In the genomic region with DNA sequence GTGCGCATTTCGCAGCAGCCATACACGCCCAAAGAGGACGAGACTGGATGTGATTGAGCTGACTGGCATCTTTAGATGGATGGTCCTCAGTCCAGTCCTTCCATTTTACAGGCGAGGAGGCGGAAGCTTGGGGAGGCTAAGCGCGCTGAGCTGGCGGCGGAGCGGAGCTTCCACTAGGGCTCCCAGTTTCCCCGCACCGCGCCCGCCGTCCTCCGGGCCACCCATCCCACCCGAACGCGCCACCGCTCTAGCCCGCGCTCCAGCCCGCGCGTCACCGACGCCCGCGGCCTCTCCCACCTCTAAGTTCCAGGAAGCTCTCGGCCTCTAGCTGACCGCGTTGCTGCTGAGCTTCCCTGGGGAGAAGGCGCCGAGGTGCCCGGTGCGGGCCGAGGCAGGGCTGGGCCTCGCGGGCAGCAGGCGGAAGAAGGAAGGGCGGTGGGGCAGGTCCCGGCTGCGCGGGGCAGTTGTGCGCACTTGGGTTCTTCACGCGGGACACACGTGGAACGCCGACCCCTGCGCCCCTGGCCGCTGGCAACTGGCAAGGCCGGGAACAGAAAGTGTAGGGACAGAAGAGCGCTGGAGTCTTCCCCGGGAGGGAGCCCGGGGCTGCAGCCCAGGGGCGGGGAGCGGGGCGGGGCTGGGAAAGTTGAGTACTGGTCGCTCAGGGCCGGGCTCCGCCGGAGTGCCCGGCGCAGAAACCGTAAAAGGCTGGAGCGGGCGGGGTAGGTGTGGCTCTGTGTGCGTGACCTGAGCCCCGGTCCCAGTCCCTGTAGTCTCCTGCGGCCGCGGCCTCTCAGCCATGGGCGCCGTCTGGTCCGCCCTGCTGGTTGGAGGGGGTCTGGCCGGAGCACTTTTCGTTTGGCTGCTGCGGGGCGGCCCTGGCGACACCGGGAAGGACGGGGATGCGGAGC, we compare ENCODE assay signal across 8 cellular contexts. TPM values are rescaled to one million over a fixed set of nuclear protein-coding genes. Genes with fewer than 3 reads are reported as not detected.
A peak's percentile ranks its signal among the peaks of the same experiment; 100 is the strongest.
DNase-seq lines count a peak whose midpoint lies in the region; ATAC-seq and TF ChIP-seq lines count a peak whose summit lies in the region.

Gene STBD1, plus strand, starts transcription at position 763 of the 911 bp plus-strand sequence. Its CDS starts 37 bp downstream, at position 800.

- H3K4me3 Mint-ChIP-seq in CD4-positive, alpha-beta memory T cell = peak within 1 kb of the TSS; percentile 81 to 93 (median 86)
- H3K4me3 Mint-ChIP-seq in activated naive CD8-positive, alpha-beta T cell treated with anti-CD3 and anti-CD28 coated beads, Interleukin-2, amount 50 U/mL, for 24 hours = peak within 1 kb of the TSS; percentile 75

- TSS peak; percentile 73 for BruUV-seq in PC-9 (replicated peaks; lab: Mats Ljungman, UMichigan)

- H2BK5ac ChIP-seq in neuronal stem cell (ENCODE audit: low read length) = peak within 1 kb of the TSS; percentile 28

- no peaks in the 10 kb centered on the region for H3K79me2 ChIP-seq in PC-9 (ENCODE audit: low read depth)

- peaks cover 9% of the 10 kb centered on the region for H3F3A ChIP-seq in PC-9 (ENCODE audit: insufficient read depth, low read depth)

- peaks cover 39% of the 10 kb centered on the region for H3K4me1 ChIP-seq in CD4-positive, alpha-beta memory T cell (ENCODE audit: insufficient read depth, low read length)
- H3K4me1 ChIP-seq in HEK293 (ENCODE audit: control insufficient read depth, insufficient read depth, low read length) = no peaks in the 10 kb centered on the region
- H3K4me1 ChIP-seq in PC-9 (replicated peaks; ENCODE audit: insufficient read depth) = peaks cover 20% of the 10 kb centered on the region
- peaks cover 2% of the 10 kb centered on the region in 2 donors for H3K4me1 ChIP-seq in neuronal stem cell (ENCODE audit: control insufficient read depth in 2 of 2, insufficient read depth in 1 of 2, low read depth in 1 of 2, low read length in 2 of 2)

- no peaks in the 10 kb centered on the region for H3K27me3 Mint-ChIP-seq in CD4-positive, alpha-beta memory T cell
- H3K27me3 Mint-ChIP-seq in activated naive CD8-positive, alpha-beta T cell treated with anti-CD3 and anti-CD28 coated beads, Interleukin-2, amount 50 U/mL, for 24 hours = peaks cover 27% of the 10 kb centered on the region

- peak; percentile 31 for ATAC-seq in activated naive CD8-positive, alpha-beta T cell treated with anti-CD3 and anti-CD28 coated beads, Interleukin-2, amount 50 U/mL, for 24 hours
- ATAC-seq in Right ventricle myocardium inferior (peak; percentile 90), HG03571 (IDR thresholded peaks at IDR 0.05; ENCODE audit: unreplicated experiment) (no peak)

- H3K9me3 Mint-ChIP-seq in CD4-positive, alpha-beta memory T cell = no peaks in the 10 kb centered on the region
- no peaks in the 10 kb centered on the region for H3K9me3 Mint-ChIP-seq in activated naive CD8-positive, alpha-beta T cell treated with anti-CD3 and anti-CD28 coated beads, Interleukin-2, amount 50 U/mL, for 24 hours

- no CpG with 5 or more reads among the region's 85 CpGs for WGBS in neuronal stem cell (ENCODE audit: extremely low coverage in 2 of 2, insufficient read length in 2 of 2, insufficient replicate concordance in 1 of 2), 2 donors

- TF ChIP-seq CTCF in HEK293 (tag by site-specific recombination; IDR thresholded peaks at IDR 0.05) (peak; percentile 43), PC-9 (conservative IDR thresholded peaks at IDR 0.05) (no peak)

- peak within 1 kb of the TSS; percentile 34 for H3K27ac ChIP-seq in CD4-positive, alpha-beta memory T cell (ENCODE audit: low read depth, low read length)
- H3K27ac ChIP-seq in HEK293 (ENCODE audit: extremely low read depth, low read depth, low read length) (peak within 1 kb of the TSS; percentile 75; the same call in 1 of the 2 replicates), PC-9 (peak within 1 kb of the TSS; percentile 58), neuronal stem cell (replicated peaks; ENCODE audit: low read length) (peak within 1 kb of the TSS; percentile 31)

- intact Hi-C loops in CD4-positive, alpha-beta memory T cell (cut with micrococcal nuclease) = loop anchor here (2.0 to 10.0 kb wide), 4 partner anchors 55 to 851 kb away; partner anchors contain the start of genes CCNG2, FAM47E and SCARB2
- intact Hi-C loops in PC-9 (cut with micrococcal nuclease; ENCODE audit: unreplicated experiment) = loop anchor here (2.0 to 5.0 kb wide), 4 partner anchors 54 to 124 kb away; partner anchors contain the start of genes FAM47E and SCARB2
- intact Hi-C loops in Right ventricle myocardium inferior (cut with DNase I) = loop anchor here (2.0 to 10.0 kb wide), 5 partner anchors 35 to 125 kb away; partner anchors contain the start of genes CCDC158, FAM47E and SCARB2

- peak within 1 kb of the TSS; percentile 30 to 68 for H3K4me3 ChIP-seq in CD4-positive, alpha-beta memory T cell (ENCODE audit: low read length in 2 of 2)
- peak within 1 kb of the TSS; percentile 66 for H3K4me3 ChIP-seq in HEK293 (ENCODE audit: low read depth, low read length)
- H3K4me3 ChIP-seq in PC-9 = peak within 1 kb of the TSS; percentile 87
- peak within 1 kb of the TSS; percentile 53 to 80 for H3K4me3 ChIP-seq in neuronal stem cell (ENCODE audit: low read length in 2 of 2)

- no peaks in the 10 kb centered on the region for H3K79me1 ChIP-seq in neuronal stem cell (ENCODE audit: low read depth, low read length)

- H3K27ac Mint-ChIP-seq in CD4-positive, alpha-beta memory T cell = peak within 1 kb of the TSS; percentile 12 to 83 (median 60)
- no peak within 1 kb of the TSS for H3K27ac Mint-ChIP-seq in activated naive CD8-positive, alpha-beta T cell treated with anti-CD3 and anti-CD28 coated beads, Interleukin-2, amount 50 U/mL, for 24 hours

- H3K4me2 ChIP-seq in PC-9 = peak within 1 kb of the TSS; percentile 88
- peak within 1 kb of the TSS; percentile 85 for H3K4me2 ChIP-seq in neuronal stem cell (ENCODE audit: insufficient read depth, low read length, poor library complexity, severe bottlenecking)

- H3K9me3 ChIP-seq in CD4-positive, alpha-beta memory T cell (ENCODE audit: control insufficient read depth in 1 of 2, low read length in 2 of 2) = no peaks in the 10 kb centered on the region
- H3K9me3 ChIP-seq in HEK293 (ENCODE audit: control insufficient read depth, insufficient read depth, low read depth, low read length) (no peaks in the 10 kb centered on the region), PC-9 (ENCODE audit: insufficient read depth, low read depth) (no peaks in the 10 kb centered on the region), neuronal stem cell (replicated peaks in 1 of 2; ENCODE audit: control insufficient read depth in 2 of 2, insufficient read depth in 1 of 2, low read depth in 1 of 2, low read length in 2 of 2) (no peaks in the 10 kb centered on the region)

- no peak within 1 kb of the TSS for H2AK5ac ChIP-seq in neuronal stem cell (ENCODE audit: low read depth, low read length)

- no peaks in the 10 kb centered on the region for H4K20me1 ChIP-seq in PC-9 (ENCODE audit: insufficient read depth)

- no peaks in the 10 kb centered on the region for H3K27me3 ChIP-seq in CD4-positive, alpha-beta memory T cell (ENCODE audit: insufficient read depth, low read length)
- no peaks in the 10 kb centered on the region for H3K27me3 ChIP-seq in PC-9 (ENCODE audit: insufficient read depth, low read depth)
- peaks cover 0 to 72% (median 6%) of the 10 kb centered on the region in 3 experiments for H3K27me3 ChIP-seq in neuronal stem cell (ENCODE audit: control insufficient read depth in 3 of 3, insufficient read depth in 3 of 3, low read depth in 1 of 3, low read length in 3 of 3)

- peaks cover 29 to 54% (median 41%) of the 10 kb centered on the region in 4 donors for H3K4me1 Mint-ChIP-seq in CD4-positive, alpha-beta memory T cell
- H3K4me1 Mint-ChIP-seq in activated naive CD8-positive, alpha-beta T cell treated with anti-CD3 and anti-CD28 coated beads, Interleukin-2, amount 50 U/mL, for 24 hours = peaks cover 22% of the 10 kb centered on the region

- H4K91ac ChIP-seq in neuronal stem cell (ENCODE audit: low read depth, low read length, poor library complexity) = no peak within 1 kb of the TSS

- H2BK15ac ChIP-seq in neuronal stem cell (ENCODE audit: low read length) = peak within 1 kb of the TSS; percentile 59

- POLR2A ChIA-PET in CD4-positive, alpha-beta memory T cell (lab: Charles Lee; ENCODE audit: partially characterized antibody) = interaction anchor here (0.8 to 3.5 kb wide), 8 partner anchors 8 to 769 kb away, joined by 3 to 24 read pairs (median 4); partner anchors contain the start of genes FAM47E, NUP54 and SCARB2
- POLR2A ChIA-PET in HEK293 (lab: Yijun Ruan, JAX) (interaction anchor here (1.0 to 1.3 kb wide), 5 partner anchors 27 to 852 kb away, joined by 3 to 6 read pairs (median 3); no protein-coding TSS in a partner anchor), PC-9 (lab: Charles Lee; ENCODE audit: unreplicated experiment) (interaction anchor here (0.5 to 0.7 kb wide), 4 partner anchors 82 to 866 kb away, joined by 3 to 26 read pairs (median 4); no protein-coding TSS in a partner anchor)

- no peaks in the 10 kb centered on the region for H3K9me2 ChIP-seq in PC-9 (ENCODE audit: insufficient read depth)

- H2BK12ac ChIP-seq in neuronal stem cell (ENCODE audit: low read length) = no peak within 1 kb of the TSS

- H4K8ac ChIP-seq in neuronal stem cell (ENCODE audit: low read depth, low read length) = no peak within 1 kb of the TSS

- no peak within 1 kb of the TSS for H2BK120ac ChIP-seq in neuronal stem cell (ENCODE audit: low read depth, low read length)

- DNase-seq in CD4-positive, alpha-beta memory T cell = peak; percentile 24 to 43 (median 32)
- DNase-seq in PC-9 = peak; percentile 54 to 73
- peak; percentile 42 for DNase-seq in activated naive CD8-positive, alpha-beta T cell treated with anti-CD3 and anti-CD28 coated beads, Interleukin-2, amount 50 U/mL, for 24 hours
- peak; percentile 90 for DNase-seq in Right ventricle myocardium inferior (ENCODE audit: missing footprints)
- DNase-seq in neuronal stem cell (ENCODE audit: low spot score) = peak; percentile 73
- DNase-seq in NCI-H2171 treated with DMSO at 0.1 percent for 48 hours (lab: John Stamatoyannopoulos, UW) = no peak

- H3K9ac ChIP-seq in neuronal stem cell (ENCODE audit: low read depth, low read length, poor library complexity) = peak within 1 kb of the TSS; percentile 89

- no peak within 1 kb of the TSS for H3K4ac ChIP-seq in neuronal stem cell (ENCODE audit: low read length)

- no peak within 1 kb of the TSS for H3K14ac ChIP-seq in neuronal stem cell (ENCODE audit: low read length)

- peaks cover 0 to 9% of the 10 kb centered on the region in 2 donors for H3K36me3 Mint-ChIP-seq in CD4-positive, alpha-beta memory T cell
- H3K36me3 Mint-ChIP-seq in activated naive CD8-positive, alpha-beta T cell treated with anti-CD3 and anti-CD28 coated beads, Interleukin-2, amount 50 U/mL, for 24 hours (ENCODE audit: low read depth) = no peaks in the 10 kb centered on the region

- H3K18ac ChIP-seq in neuronal stem cell (ENCODE audit: low read length) = peak within 1 kb of the TSS; percentile 95

- H2AFZ ChIP-seq in PC-9 = peak within 1 kb of the TSS; percentile 97
- H2AFZ ChIP-seq in neuronal stem cell (ENCODE audit: low read length) = peak within 1 kb of the TSS; percentile 98

- H3K36me3 ChIP-seq in CD4-positive, alpha-beta memory T cell (ENCODE audit: insufficient read depth, low read length) = no peaks in the 10 kb centered on the region
- peaks cover 0 to 17% of the 10 kb centered on the region in 2 experiments; a peak in 1 of 3 replicates for H3K36me3 ChIP-seq in HEK293 (ENCODE audit: control insufficient read depth in 2 of 2, insufficient read depth in 1 of 2, low read length in 2 of 2)
- H3K36me3 ChIP-seq in PC-9 (ENCODE audit: low read depth) = no peaks in the 10 kb centered on the region
- no peaks in the 10 kb centered on the region for H3K36me3 ChIP-seq in neuronal stem cell (replicated peaks in 1 of 2; ENCODE audit: control insufficient read depth in 2 of 2, insufficient read depth in 2 of 2, low read length in 2 of 2)

- peak within 1 kb of the TSS; percentile 75 for H3K23ac ChIP-seq in neuronal stem cell (ENCODE audit: low read depth, low read length, poor library complexity)

- CTCF ChIA-PET in CD4-positive, alpha-beta memory T cell (lab: Charles Lee; ENCODE audit: partially characterized antibody) = interaction anchor here (0.7 to 5.7 kb wide), 16 partner anchors 9 to 126 kb away, joined by 3 to 66 read pairs (median 4); partner anchors contain the start of gene FAM47E
- CTCF ChIA-PET in HEK293 (lab: Yijun Ruan, JAX) (interaction anchor here (0.6 to 4.1 kb wide), 15 partner anchors 10 to 126 kb away, joined by 3 to 28 read pairs (median 3); no protein-coding TSS in a partner anchor), PC-9 (lab: Charles Lee) (interaction anchor here (0.9 kb wide), 1 partner anchor 72 kb away, joined by 3 read pairs; no protein-coding TSS in a partner anchor)

RNA-seq across cellular contexts. Expression of gene STBD1, which starts in this region (rescaled TPM):
- total RNA-seq in CD4-positive, alpha-beta memory T cell = 1 to 10 TPM; 3.6 to 3.8 TPM
- 1 to 10 TPM; 1.2 to 3.4 TPM for polyA plus RNA-seq in CD4-positive, alpha-beta memory T cell
- total RNA-seq in PC-9 (2021) = 1.8 and 3.5 TPM in 2 replicates
- 29.4 TPM for total RNA-seq in Right ventricle myocardium inferior
- polyA plus RNA-seq in neuronal stem cell (2013, experiment 1 of 2) = 2.0 TPM
- 2.1 TPM for polyA plus RNA-seq in neuronal stem cell (2013, experiment 2 of 2)
